In the genomic region with DNA sequence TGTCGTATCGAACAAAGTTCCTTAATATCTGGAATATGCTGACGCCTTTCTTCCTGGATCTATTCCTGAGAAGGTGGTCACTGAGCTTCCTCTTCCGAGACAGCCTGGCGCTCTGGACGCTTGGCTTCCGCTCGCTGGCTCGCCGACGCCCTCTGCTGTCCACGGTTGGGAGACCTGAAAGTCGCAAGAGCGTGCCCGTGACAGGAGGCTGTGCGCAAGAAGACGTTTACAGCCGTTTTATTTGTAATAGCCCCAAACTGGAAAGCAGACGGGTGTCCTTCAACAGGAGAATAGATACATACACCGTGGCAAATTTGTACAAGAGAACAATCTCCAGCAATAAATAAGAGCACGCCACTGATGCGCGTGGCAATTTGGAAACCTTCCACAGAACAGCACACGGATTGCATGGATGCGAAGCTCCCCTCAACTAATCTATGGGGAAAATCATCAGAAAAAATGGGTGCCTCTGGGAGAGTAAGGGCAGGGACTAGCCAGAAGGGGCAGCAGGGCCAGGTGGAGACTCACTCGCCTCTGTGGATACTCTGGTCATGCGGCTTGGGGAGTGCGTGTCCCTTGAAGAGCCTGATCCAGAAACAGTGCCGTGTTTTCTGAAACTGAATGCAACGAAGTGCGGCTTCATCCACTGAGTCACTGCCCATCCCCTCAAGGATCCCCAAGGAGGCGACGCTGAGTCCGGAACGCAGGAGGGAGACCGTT, we compare ENCODE assay signal across 8 cellular contexts. TPM values are rescaled to one million over a fixed set of nuclear protein-coding genes. Genes with fewer than 3 reads are reported as not detected.
DNase-seq lines count a peak whose midpoint lies in the region; ATAC-seq, FAIRE-seq and TF ChIP-seq lines count a peak whose summit lies in the region.

No MANE protein-coding gene starts in this region.

- H3K4me1 ChIP-seq in H1 (replicated peaks in 1 of 4; ENCODE audit: control insufficient read depth in 3 of 4, insufficient read depth in 4 of 4, low read length in 3 of 4) (peaks cover 2 to 8% (median 3%) of the 10 kb centered on the region in 4 experiments; a peak in 5 of 7 replicates), mesendoderm (ENCODE audit: control insufficient read depth, low read depth, low read length) (no peaks in the 10 kb centered on the region)

- H3K4me3 ChIP-seq in H1 (ENCODE audit: extremely low read depth in 1 of 4, insufficient read depth in 2 of 4, low read depth in 3 of 4, low read length in 4 of 4) (no peak overlapping the region), mesendoderm (ENCODE audit: low read length) (no peak overlapping the region)

- no peak overlapping the region for H3K27ac Mint-ChIP-seq in activated CD8-positive, alpha-beta memory T cell treated with anti-CD3 and anti-CD28 coated beads, Interleukin-2, amount 10 ng/mL, durations not matched to agents 7 days and 5 days

- H2BK12ac ChIP-seq in H1 (ENCODE audit: low read depth, low read length) = no peak overlapping the region

- no peak overlapping the region for H2BK15ac ChIP-seq in H1 (ENCODE audit: low read length)
- H2BK15ac ChIP-seq in mesendoderm (replicated peaks; ENCODE audit: low read depth) = no peak overlapping the region

- no peak overlapping the region for H4K5ac ChIP-seq in H1 (ENCODE audit: insufficient read length, low read depth, low read length)
- H4K5ac ChIP-seq in mesendoderm (ENCODE audit: low read length) = no peak overlapping the region

- H3K27ac ChIP-seq in H1 (ENCODE audit: low read depth, low read length) (no peak overlapping the region), mesendoderm (ENCODE audit: low read depth, low read length) (no peak overlapping the region)

- POLR2A ChIA-PET in H1 (lab: Charles Lee; ENCODE audit: partially characterized antibody) = interaction anchor here (0.6 to 1.5 kb wide), 11 partner anchors 9 to 131 kb away, joined by 3 to 6 read pairs (median 4); no protein-coding TSS in a partner anchor

- H3K36me3 ChIP-seq in H1 (ENCODE audit: control insufficient read depth in 2 of 4, insufficient read depth in 4 of 4, low read length in 3 of 4) (no peaks in the 10 kb centered on the region), mesendoderm (ENCODE audit: control insufficient read depth, insufficient read depth, low read length) (no peaks in the 10 kb centered on the region)

- peaks cover 2% of the 10 kb centered on the region; the same call in 1 of the 2 replicates for H3K79me1 ChIP-seq in H1 (ENCODE audit: low read depth, low read length)
- no peaks in the 10 kb centered on the region for H3K79me1 ChIP-seq in mesendoderm (ENCODE audit: low read length)

- H2BK5ac ChIP-seq in H1 (ENCODE audit: low read depth, low read length) (no peak overlapping the region), mesendoderm (ENCODE audit: low read length) (no peak overlapping the region)

- peak; percentile 93 to 95 for TF ChIP-seq RAD21 in H1 (IDR thresholded peaks at IDR 0.05 in 1 of 2, conservative IDR thresholded peaks at IDR 0.05 in 1 of 2; ENCODE audit: low read depth in 2 of 2, low read length in 2 of 2)

- TF ChIP-seq CTCF in GM12872 (IDR thresholded peaks at IDR 0.05; ENCODE audit: insufficient read depth, low read depth, low read length) (peak; percentile 87), H1 (IDR thresholded peaks at IDR 0.05; ENCODE audit: control extremely low read depth in 1 of 3, insufficient read depth in 1 of 3, low read depth in 1 of 3, low read length in 3 of 3) (peak; percentile 85 to 93 (median 89))

- H3K56ac ChIP-seq in H1 (replicated peaks; ENCODE audit: insufficient read length, low read depth, low read length) (no peak overlapping the region), mesendoderm (ENCODE audit: low read length) (peak overlapping the region; percentile 40)

- H3K9ac ChIP-seq in H1 (replicated peaks in 1 of 4; ENCODE audit: extremely low read depth in 1 of 4, low read depth in 3 of 4, low read length in 3 of 4) (no peak overlapping the region), mesendoderm (ENCODE audit: low read length) (no peak overlapping the region)

- H3K27me3 Mint-ChIP-seq in activated CD8-positive, alpha-beta memory T cell treated with anti-CD3 and anti-CD28 coated beads, Interleukin-2, amount 10 ng/mL, durations not matched to agents 7 days and 5 days = peaks cover 33% of the 10 kb centered on the region

- H3K4me1 Mint-ChIP-seq in activated CD8-positive, alpha-beta memory T cell treated with anti-CD3 and anti-CD28 coated beads, Interleukin-2, amount 10 ng/mL, durations not matched to agents 7 days and 5 days = peaks cover 9% of the 10 kb centered on the region

- H4K8ac ChIP-seq in H1 (ENCODE audit: extremely low read depth, insufficient read depth, low read length) (no peak overlapping the region), mesendoderm (ENCODE audit: low read depth, low read length) (no peak overlapping the region)

- no peak overlapping the region for H2BK120ac ChIP-seq in H1 (replicated peaks; ENCODE audit: low read depth, low read length)
- H2BK120ac ChIP-seq in mesendoderm (ENCODE audit: low read depth, low read length) = no peak overlapping the region

- TF ChIP-seq POLR2A in H1 (IDR thresholded peaks at IDR 0.05; ENCODE audit: control extremely low read depth in 1 of 2, low read depth in 2 of 2, low read length in 2 of 2) = no peak

- ATAC-seq in HG02981 (IDR thresholded peaks at IDR 0.05; ENCODE audit: unreplicated experiment) = peak; percentile 73
- ATAC-seq in activated CD8-positive, alpha-beta memory T cell treated with anti-CD3 and anti-CD28 coated beads, Interleukin-2, amount 10 ng/mL, durations not matched to agents 7 days and 5 days = peak; percentile 87
- ATAC-seq in HG02623 (IDR thresholded peaks at IDR 0.05; ENCODE audit: unreplicated experiment) = no peak

- H3K79me2 ChIP-seq in H1 (ENCODE audit: control insufficient read depth in 1 of 2, insufficient read depth in 2 of 2, low read length in 2 of 2) (no peaks in the 10 kb centered on the region), mesendoderm (ENCODE audit: control insufficient read depth, insufficient read depth, low read length) (no peaks in the 10 kb centered on the region)

- no peaks in the 10 kb centered on the region; a peak in 1 of 4 replicates for H3K9me3 ChIP-seq in H1 (ENCODE audit: insufficient read depth in 2 of 2, low read depth in 1 of 2, low read length in 1 of 2)

- no peaks in the 10 kb centered on the region for H3K23me2 ChIP-seq in H1 (ENCODE audit: low read depth, low read length)

- no peak overlapping the region for H3K4ac ChIP-seq in H1 (replicated peaks; ENCODE audit: insufficient read length, low read depth, low read length)
- H3K4ac ChIP-seq in mesendoderm (ENCODE audit: low read depth, low read length) = no peak overlapping the region

- FAIRE-seq in H1 (lab: Jason Lieb, UNC) = peak; percentile 45

- no peak overlapping the region for H3K14ac ChIP-seq in H1 (ENCODE audit: insufficient read length)

- H3K27me3 ChIP-seq in H1 (replicated peaks in 1 of 4; ENCODE audit: control insufficient read depth in 3 of 4, extremely low read depth in 1 of 4, insufficient read depth in 3 of 4, low read length in 3 of 4) = peaks cover 0 to 8% (median 1%) of the 10 kb centered on the region in 4 experiments; a peak in 3 of 7 replicates
- no peaks in the 10 kb centered on the region for H3K27me3 ChIP-seq in mesendoderm (ENCODE audit: insufficient read depth, low read length, poor library complexity)

- WGBS in H1 (ENCODE audit: extremely low coverage in 1 of 2, insufficient coverage in 1 of 2, insufficient read length in 1 of 2, insufficient replicate concordance in 2 of 2, low coverage in 1 of 2, low lambda C conversion rate in 2 of 2, missing lambda C conversion rate in 1 of 2), 2 experiments = 39% methylated on average over 36 of the region's 36 CpGs; no CpG with 5 or more reads in 1 of the 2 experiments
- WGBS in mesendoderm (ENCODE audit: extremely low coverage, insufficient coverage, low lambda C conversion rate) = no CpG with 5 or more reads among the region's 36 CpGs

- H3K4me2 ChIP-seq in H1 (ENCODE audit: insufficient read depth in 1 of 2, low read depth in 2 of 2, low read length in 2 of 2) (peak overlapping the region; percentile 0 to 31; a peak in 2 of 4 replicates), mesendoderm (ENCODE audit: low read length) (peak overlapping the region; percentile 4)

- H4K20me1 ChIP-seq in H1 (replicated peaks in 1 of 2; ENCODE audit: control insufficient read depth in 1 of 2, insufficient read depth in 2 of 2, low read length in 2 of 2) = no peaks in the 10 kb centered on the region

- no peak overlapping the region for H3K23ac ChIP-seq in H1 (ENCODE audit: insufficient read length)
- H3K23ac ChIP-seq in mesendoderm (ENCODE audit: low read length) = no peak overlapping the region

- H2BK20ac ChIP-seq in H1 (ENCODE audit: low read length) = no peak overlapping the region; the same call in 1 of the 2 replicates

- H3K36me3 Mint-ChIP-seq in activated CD8-positive, alpha-beta memory T cell treated with anti-CD3 and anti-CD28 coated beads, Interleukin-2, amount 10 ng/mL, durations not matched to agents 7 days and 5 days = no peaks in the 10 kb centered on the region

- H4K91ac ChIP-seq in H1 (replicated peaks; ENCODE audit: insufficient read length, low read length) = no peak overlapping the region

- TF ChIP-seq EP300 in H1 (IDR thresholded peaks at IDR 0.05; ENCODE audit: borderline replicate concordance in 1 of 2, low read depth in 2 of 2, low read length in 2 of 2) = no peak

- no peaks in the 10 kb centered on the region for H3K9me3 Mint-ChIP-seq in activated CD8-positive, alpha-beta memory T cell treated with anti-CD3 and anti-CD28 coated beads, Interleukin-2, amount 10 ng/mL, durations not matched to agents 7 days and 5 days (ENCODE audit: low read depth)

- no peak overlapping the region for H3K4me3 Mint-ChIP-seq in activated CD8-positive, alpha-beta memory T cell treated with anti-CD3 and anti-CD28 coated beads, Interleukin-2, amount 10 ng/mL, durations not matched to agents 7 days and 5 days

- H2AK5ac ChIP-seq in H1 (ENCODE audit: low read depth, low read length) (no peak overlapping the region), mesendoderm (ENCODE audit: low read length) (no peak overlapping the region)

- H3K18ac ChIP-seq in H1 (ENCODE audit: extremely low read depth, low read length) = 0 out of 2 replicates have a peak overlapping the region, but pooled peaks have one; percentile 20
- H3K18ac ChIP-seq in mesendoderm (ENCODE audit: low read length) = no peak overlapping the region

- DNase-seq in NCI-H69 (lab: John Stamatoyannopoulos, UW) (peak; percentile 68), H1 (ENCODE audit: low read depth in 1 of 2, low spot score in 2 of 2) (peak; percentile 73 to 94), mesendoderm (peak; percentile 79)
- DNase-seq in activated CD8-positive, alpha-beta memory T cell treated with anti-CD3 and anti-CD28 coated beads, Interleukin-2, amount 10 ng/mL, durations not matched to agents 7 days and 5 days = peak; percentile 79
- peak; percentile 28 for DNase-seq in stimulated activated CD8-positive, alpha-beta memory T cell treated with anti-CD3 and anti-CD28 coated beads, Interleukin-12 subunit alpha, Interleukin-12 subunit beta, amount 100 ng/mL, for 24 hours (ENCODE audit: extremely low read depth)

- 0 out of 2 replicates have a peak overlapping the region, but pooled peaks have one; percentile 45 for H2AFZ ChIP-seq in H1 (ENCODE audit: low read length)

- CTCF ChIA-PET in activated CD8-positive, alpha-beta memory T cell treated with anti-CD3 and anti-CD28 coated beads, Interleukin-2, amount 10 ng/mL, durations not matched to agents 7 days and 5 days (lab: Charles Lee) = interaction anchor here (0.6 to 3.6 kb wide), 29 partner anchors 8 to 148 kb away, joined by 3 to 81 read pairs (median 4); partner anchors contain the start of gene PPP2R2D
- CTCF ChIA-PET in H1 (lab: Charles Lee; ENCODE audit: partially characterized antibody) = interaction anchor here (0.6 to 6.0 kb wide), 61 partner anchors 8 to 350 kb away, joined by 3 to 86 read pairs (median 5); partner anchors contain the start of genes BNIP3 and JAKMIP3

RNA-seq across cellular contexts. Expression of gene BNIP3, which starts 41.5 kb away (rescaled TPM):
- 10 to 100 TPM; 21.9 to 39.2 TPM for total RNA-seq in activated CD8-positive, alpha-beta memory T cell treated with anti-CD3 and anti-CD28 coated beads, Interleukin-2, amount 10 ng/mL, durations not matched to agents 7 days and 5 days
- total RNA-seq in H1 (2021; fragmentation: NEBNext Ultra II Directional; extraction: Animal tissue kit (Norgen Biotek cat#: 25700)) = 25.8 and 26.4 TPM in 2 replicates
- polyA plus RNA-seq in H1 (2011; rRNA removed) = 58.9 and 75.1 TPM in 2 replicates
- polyA plus RNA-seq in H1 (2011; cell fraction: cytosol; rRNA removed) = 79.1 TPM
- polyA plus RNA-seq in H1 (2011; cell fraction: nucleus; rRNA removed) = 28.9 TPM
- polyA plus RNA-seq in H1 (2012, experiment 1 of 2) = 33.0 to 61.3 TPM (median 43.3 TPM) in 4 replicates
- 15.1 TPM for polyA plus RNA-seq in H1 (2012, experiment 2 of 2)
- 24.6 TPM for polyA plus RNA-seq in H1 (2013, experiment 1 of 2)
- polyA plus RNA-seq in H1 (2013, experiment 2 of 2) = 28.6 TPM
- 13.6 and 20.7 TPM in 2 replicates for polyA minus RNA-seq in H1 (2011; rRNA and poly(A)+ RNA removed)
- polyA minus RNA-seq in H1 (2011; cell fraction: cytosol; rRNA and poly(A)+ RNA removed) = 33.6 TPM
- 17.5 TPM for polyA minus RNA-seq in H1 (2011; cell fraction: nucleus; rRNA and poly(A)+ RNA removed)
- 10.7 TPM for polyA plus RNA-seq in mesendoderm (2013, experiment 1 of 2)
- polyA plus RNA-seq in mesendoderm (2013, experiment 2 of 2) = 10.4 TPM

RNA-seq across cellular contexts. Expression of gene JAKMIP3, which starts 42.5 kb away (rescaled TPM):
- under 1 TPM; 0.19 to 0.38 TPM for total RNA-seq in activated CD8-positive, alpha-beta memory T cell treated with anti-CD3 and anti-CD28 coated beads, Interleukin-2, amount 10 ng/mL, durations not matched to agents 7 days and 5 days
- 0.84 and 0.91 TPM in 2 replicates for total RNA-seq in H1 (2021; fragmentation: NEBNext Ultra II Directional; extraction: Animal tissue kit (Norgen Biotek cat#: 25700))
- 0.82 and 0.83 TPM in 2 replicates for polyA plus RNA-seq in H1 (2011; rRNA removed)
- 0.96 TPM for polyA plus RNA-seq in H1 (2011; cell fraction: cytosol; rRNA removed)
- polyA plus RNA-seq in H1 (2011; cell fraction: nucleus; rRNA removed) = 4.0 TPM
- 1.1 to 1.8 TPM (median 1.4 TPM) in 4 replicates for polyA plus RNA-seq in H1 (2012, experiment 1 of 2)
- 0.21 TPM for polyA plus RNA-seq in H1 (2012, experiment 2 of 2)
- 0.45 TPM for polyA plus RNA-seq in H1 (2013, experiment 1 of 2)
- polyA plus RNA-seq in H1 (2013, experiment 2 of 2) = 0.35 TPM
- 0.44 and 0.59 TPM in 2 replicates for polyA minus RNA-seq in H1 (2011; rRNA and poly(A)+ RNA removed)
- 0.44 TPM for polyA minus RNA-seq in H1 (2011; cell fraction: cytosol; rRNA and poly(A)+ RNA removed)
- polyA minus RNA-seq in H1 (2011; cell fraction: nucleus; rRNA and poly(A)+ RNA removed) = 1.7 TPM
- 0.18 TPM for polyA plus RNA-seq in mesendoderm (2013, experiment 1 of 2)
- 0.24 TPM for polyA plus RNA-seq in mesendoderm (2013, experiment 2 of 2)

Comparison
In these comparisons a context has a peak if more than half of its experiments do, and no peak if none do; other contexts are left out.
1. DNase-seq: peak in every context shown above with its lines; median percentile 84 in H1; 79 in activated CD8-positive, alpha-beta memory T cell treated with anti-CD3 and anti-CD28 coated beads, Interleukin-2, amount 10 ng/mL, durations not matched to agents 7 days and 5 days; 79 in mesendoderm; 68 in NCI-H69; 28 in stimulated activated CD8-positive, alpha-beta memory T cell treated with anti-CD3 and anti-CD28 coated beads, Interleukin-12 subunit alpha, Interleukin-12 subunit beta, amount 100 ng/mL, for 24 hours.